In genomic region chr20:62301773-62302340, GRCh38 we compare ENCODE assay signal across 1 cellular context.
TF ChIP-seq lines count a peak whose summit lies in the region.

No MANE protein-coding gene starts in this region.

TF ChIP-seq in GM23338, 12 proteins besides CTCF, POLR2A, EP300 and RAD21:
- no peak for TF ChIP-seq ZNF462 (CRISPR knock-in tag; IDR thresholded peaks at IDR 0.05)
- peak; percentile 59; the same call in 1 of the 2 replicates for TF ChIP-seq CREB1 (CRISPR knock-in tag; IDR thresholded peaks at IDR 0.05; ENCODE audit: low read depth)
